20 cellular contexts compared by ENCODE assay signal in genomic region chr7:107119376-107120100, GRCh38.
"Had no signal": no experiment of that assay in that cellular context is flagged by ENCODE, and none has a peak within 500 bp of the region (broad histone marks: within the 10 kb centered on the region; RNA-seq: fewer than 3 reads in every experiment).

No MANE protein-coding gene starts in this region.

- H3K4me1 ChIP-seq: colonic mucosa had no signal

- ATAC-seq: activated CD8-positive, alpha-beta T cell treated with anti-CD3 and anti-CD28 coated beads for 36 hours; activated T-cell treated with anti-CD3 and anti-CD28 coated beads, Interleukin-2, amount 50 U/mL, for 72 hours; gastroesophageal sphincter; naive thymus-derived CD4-positive, alpha-beta T cell; stimulated activated naive CD8-positive, alpha-beta T cell treated with anti-CD3 and anti-CD28 coated beads, Interleukin-15, Interleukin-2, amounts not matched to agents 100 U/mL and 50 U/mL, for 24 hours had no signal

- H3K27me3 Mint-ChIP-seq: activated CD8-positive, alpha-beta T cell treated with anti-CD3 and anti-CD28 coated beads for 36 hours; progenitor cell of endocrine pancreas had no signal

- DNase-seq: activated CD4-positive, CD25-positive, alpha-beta regulatory T cell treated with anti-CD3 and anti-CD28 coated beads, Interleukin-2, amount 50 U/mL, for 72 hours; activated CD8-positive, alpha-beta memory T cell treated with anti-CD3 and anti-CD28 coated beads, Interleukin-2, amount 50 U/mL, for 4 hours; activated CD8-positive, alpha-beta T cell treated with anti-CD3 and anti-CD28 coated beads for 36 hours; activated naive CD8-positive, alpha-beta T cell treated with anti-CD3 and anti-CD28 coated beads, Interleukin-2, amount 10 ng/mL, durations not matched to agents 7 days and 5 days; activated T-cell treated with anti-CD3 and anti-CD28 coated beads, Interleukin-2, amount 50 U/mL, for 72 hours; anterior cingulate cortex; caudate nucleus; colonic mucosa; effector CD4-positive, alpha-beta T cell; naive thymus-derived CD4-positive, alpha-beta T cell; nucleus accumbens; stimulated activated CD4-positive, alpha-beta T cell treated with anti-CD3 and anti-CD28 coated beads, Interleukin-4, amount 100 ng/mL, for 1 hour; stimulated activated CD8-positive, alpha-beta memory T cell treated with anti-CD3 and anti-CD28 coated beads, Interleukin-4, amount 100 ng/mL, for 48 hours; stimulated activated naive CD8-positive, alpha-beta T cell treated with anti-CD3 and anti-CD28 coated beads, Interleukin-15, Interleukin-2, amounts not matched to agents 100 U/mL and 50 U/mL, for 24 hours; SW 1271; upper lobe of left lung had no signal

- H3K27me3 ChIP-seq: colonic mucosa, gastroesophageal sphincter, hepatocyte, upper lobe of left lung had no signal

- H3K9me3 Mint-ChIP-seq: activated CD8-positive, alpha-beta T cell treated with anti-CD3 and anti-CD28 coated beads for 36 hours; activated naive CD8-positive, alpha-beta T cell treated with anti-CD3 and anti-CD28 coated beads, Interleukin-2, amount 10 ng/mL, durations not matched to agents 7 days and 5 days; activated T-cell treated with anti-CD3 and anti-CD28 coated beads, Interleukin-2, amount 50 U/mL, for 72 hours; naive thymus-derived CD4-positive, alpha-beta T cell; T-helper 2 cell treated with Interferon-gamma antibody and Interleukin-4, amounts not matched to agents 5 μg/mL and 100 μg/mL, for 36 hours had no signal

- H3K27ac Mint-ChIP-seq: activated CD8-positive, alpha-beta T cell treated with anti-CD3 and anti-CD28 coated beads for 36 hours; activated naive CD8-positive, alpha-beta T cell treated with anti-CD3 and anti-CD28 coated beads, Interleukin-2, amount 10 ng/mL, durations not matched to agents 7 days and 5 days; activated T-cell treated with anti-CD3 and anti-CD28 coated beads, Interleukin-2, amount 50 U/mL, for 72 hours; naive thymus-derived CD4-positive, alpha-beta T cell; progenitor cell of endocrine pancreas; T-helper 2 cell treated with Interferon-gamma antibody and Interleukin-4, amounts not matched to agents 5 μg/mL and 100 μg/mL, for 36 hours had no signal

- H3K36me3 Mint-ChIP-seq: activated naive CD8-positive, alpha-beta T cell treated with anti-CD3 and anti-CD28 coated beads, Interleukin-2, amount 10 ng/mL, durations not matched to agents 7 days and 5 days had no signal

- H3K4me3 Mint-ChIP-seq: activated CD8-positive, alpha-beta T cell treated with anti-CD3 and anti-CD28 coated beads for 36 hours; activated naive CD8-positive, alpha-beta T cell treated with anti-CD3 and anti-CD28 coated beads, Interleukin-2, amount 10 ng/mL, durations not matched to agents 7 days and 5 days; activated T-cell treated with anti-CD3 and anti-CD28 coated beads, Interleukin-2, amount 50 U/mL, for 72 hours; naive thymus-derived CD4-positive, alpha-beta T cell; T-helper 2 cell treated with Interferon-gamma antibody and Interleukin-4, amounts not matched to agents 5 μg/mL and 100 μg/mL, for 36 hours had no signal

- H2AFZ ChIP-seq: hepatocyte had no signal

- H3K9me3 ChIP-seq: colonic mucosa, gastroesophageal sphincter, upper lobe of left lung had no signal

- H3K4me3 ChIP-seq: colonic mucosa, gastroesophageal sphincter, hepatocyte, upper lobe of left lung had no signal

- H3K4me2 ChIP-seq: hepatocyte had no signal

- H3K36me3 ChIP-seq: colonic mucosa, gastroesophageal sphincter, upper lobe of left lung had no signal

- H3K27ac ChIP-seq: colonic mucosa, gastroesophageal sphincter, hepatocyte, upper lobe of left lung had no signal
